ENCODE assay signal across 9 cellular contexts in the genomic region with DNA sequence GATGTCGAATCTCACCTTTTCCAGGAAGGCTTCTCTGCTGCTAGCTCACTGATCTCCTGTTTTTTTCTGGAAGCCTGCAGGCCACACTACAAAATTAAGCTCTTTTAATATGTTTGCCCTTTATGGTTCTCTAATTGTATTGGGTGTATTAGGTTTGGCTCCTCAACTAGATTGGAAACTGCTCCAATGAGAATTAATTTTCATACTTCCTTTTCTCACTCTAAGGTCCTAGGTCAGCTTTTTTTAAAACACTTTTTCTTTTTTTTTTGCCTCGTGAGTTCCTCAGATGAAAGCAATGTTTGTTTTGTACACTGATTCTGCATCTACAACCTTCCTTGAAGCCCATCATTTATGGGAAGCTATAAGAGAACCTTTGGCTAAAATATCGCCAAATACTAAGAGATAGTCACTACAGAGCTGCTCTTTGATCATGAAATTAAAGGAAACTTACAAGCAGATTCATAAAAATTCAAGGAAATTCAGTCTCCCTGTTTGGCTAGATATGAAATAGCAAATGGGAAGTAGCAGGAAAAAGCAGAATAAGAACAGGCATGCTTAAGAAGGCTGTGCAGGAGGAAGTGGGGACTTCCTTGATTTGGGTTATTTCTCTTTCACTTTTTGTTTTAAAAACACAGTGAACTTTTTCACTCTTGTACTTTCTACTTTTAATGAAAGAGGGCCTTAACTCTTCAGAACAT. TPM values are rescaled to one million over a fixed set of nuclear protein-coding genes. Genes with fewer than 3 reads are reported as not detected.
DNase-seq lines count a peak whose midpoint lies in the region; ATAC-seq and TF ChIP-seq lines count a peak whose summit lies in the region.
"Had no signal": no experiment of that assay in that cellular context is flagged by ENCODE, and none has a peak within 500 bp of the region (broad histone marks: within the 10 kb centered on the region; RNA-seq: fewer than 3 reads in every experiment).

No MANE protein-coding gene starts in this region.

- no peak for TF ChIP-seq CTCF in chondrocyte (IDR thresholded peaks at IDR 0.05)

- H3K36me3 ChIP-seq in CD4-positive, CD25-positive, alpha-beta regulatory T cell (ENCODE audit: control insufficient read depth, insufficient read depth, low read length), result no peaks in the 10 kb centered on the region

- peak overlapping the region; percentile 92 for H3K4me3 ChIP-seq in CD4-positive, CD25-positive, alpha-beta regulatory T cell (ENCODE audit: low read depth, low read length)

- peak overlapping the region; percentile 83 for H3K27ac ChIP-seq in CD4-positive, CD25-positive, alpha-beta regulatory T cell (ENCODE audit: insufficient read depth, low read length, poor library complexity, severe bottlenecking)

- H3K9me3 ChIP-seq in CD4-positive, CD25-positive, alpha-beta regulatory T cell (ENCODE audit: control insufficient read depth in 2 of 2, low read length in 2 of 2), result no peaks in the 10 kb centered on the region

- peak overlapping the region; percentile 96 to 97 (median 96) for H3K27ac Mint-ChIP-seq in CD4-positive, CD25-positive, alpha-beta regulatory T cell
- peak overlapping the region; percentile 94 to 95 for H3K27ac Mint-ChIP-seq in activated naive CD4-positive, alpha-beta T cell treated with anti-CD3 and anti-CD28 coated beads, Interleukin-2, amount 50 U/mL, for 72 hours
- no peak overlapping the region for H3K27ac Mint-ChIP-seq in chondrocyte (ENCODE audit: unreplicated experiment)
- H3K27ac Mint-ChIP-seq: brain had no signal

- H3K9me3 Mint-ChIP-seq in CD4-positive, CD25-positive, alpha-beta regulatory T cell, result peaks cover 0 to 1% (median 0%) of the 10 kb centered on the region in 7 donors
- peaks cover 10 to 13% of the 10 kb centered on the region in 2 donors for H3K9me3 Mint-ChIP-seq in activated naive CD4-positive, alpha-beta T cell treated with anti-CD3 and anti-CD28 coated beads, Interleukin-2, amount 50 U/mL, for 72 hours
- peaks cover 11% of the 10 kb centered on the region for H3K9me3 Mint-ChIP-seq in chondrocyte (ENCODE audit: low read depth)

- H3K4me1 ChIP-seq in CD4-positive, CD25-positive, alpha-beta regulatory T cell (ENCODE audit: control insufficient read depth, insufficient read depth, low read length, poor library complexity, severe bottlenecking), result peaks cover 22% of the 10 kb centered on the region

- peak; percentile 66 to 72 for ATAC-seq in CD4-positive, CD25-positive, alpha-beta regulatory T cell (ENCODE audit: low read depth in 2 of 2)
- ATAC-seq in GM19397 (IDR thresholded peaks at IDR 0.05; ENCODE audit: unreplicated experiment) (peak; percentile 79), HG03442 (IDR thresholded peaks at IDR 0.05; ENCODE audit: unreplicated experiment) (peak; percentile 77)
- peak in 1 of 2 donors; percentile 68 for ATAC-seq in activated naive CD4-positive, alpha-beta T cell treated with anti-CD3 and anti-CD28 coated beads, Interleukin-2, amount 50 U/mL, for 72 hours

- no peaks in the 10 kb centered on the region for H3K27me3 Mint-ChIP-seq in CD4-positive, CD25-positive, alpha-beta regulatory T cell
- H3K27me3 Mint-ChIP-seq in chondrocyte (ENCODE audit: low read depth), result peaks cover 6% of the 10 kb centered on the region

- peak in 2 of 3 donors; percentile 43 to 63 for DNase-seq in CD4-positive, CD25-positive, alpha-beta regulatory T cell
- no peak for DNase-seq in activated naive CD4-positive, alpha-beta T cell treated with anti-CD3 and anti-CD28 coated beads, Interleukin-2, amount 50 U/mL, for 72 hours (ENCODE audit: low spot score in 2 of 2)
- DNase-seq in pons (ENCODE audit: low spot score) (peak; percentile 59), kidney glomerular epithelial cell (lab: John Stamatoyannopoulos, UW) (no peak), H4 (ENCODE audit: low spot score) (no peak), chondrocyte (ENCODE audit: low spot score) (no peak)

- peak overlapping the region; percentile 66 to 94 (median 88) for H3K4me3 Mint-ChIP-seq in CD4-positive, CD25-positive, alpha-beta regulatory T cell
- no peak overlapping the region for H3K4me3 Mint-ChIP-seq in chondrocyte (ENCODE audit: unreplicated experiment)
- H3K4me3 Mint-ChIP-seq: brain had no signal

- H3K27me3 ChIP-seq in CD4-positive, CD25-positive, alpha-beta regulatory T cell (ENCODE audit: control insufficient read depth, insufficient read depth, low read length), result no peaks in the 10 kb centered on the region

- peaks cover 18 to 67% (median 33%) of the 10 kb centered on the region in 4 donors for H3K4me1 Mint-ChIP-seq in CD4-positive, CD25-positive, alpha-beta regulatory T cell
- no peaks in the 10 kb centered on the region for H3K4me1 Mint-ChIP-seq in chondrocyte (ENCODE audit: low read depth)
- H3K4me1 Mint-ChIP-seq: brain had no signal

- no peaks in the 10 kb centered on the region for H3K36me3 Mint-ChIP-seq in CD4-positive, CD25-positive, alpha-beta regulatory T cell
- H3K36me3 Mint-ChIP-seq in activated naive CD4-positive, alpha-beta T cell treated with anti-CD3 and anti-CD28 coated beads, Interleukin-2, amount 50 U/mL, for 72 hours, result peaks cover 24 to 36% of the 10 kb centered on the region in 2 donors
- H3K36me3 Mint-ChIP-seq in chondrocyte (ENCODE audit: low read depth), result peaks cover 7% of the 10 kb centered on the region
- H3K36me3 Mint-ChIP-seq: brain had no signal

RNA-seq across cellular contexts. Expression of a gene that starts 55.2 kb away (rescaled TPM):
- total RNA-seq in CD4-positive, CD25-positive, alpha-beta regulatory T cell, result 639 TPM
- polyA plus RNA-seq in CD4-positive, CD25-positive, alpha-beta regulatory T cell, result 100 to 1,000 TPM; 197 to 254 (median 226) TPM
- 100 to 1,000 TPM; 161 to 168 TPM for total RNA-seq in activated naive CD4-positive, alpha-beta T cell treated with anti-CD3 and anti-CD28 coated beads, Interleukin-2, amount 50 U/mL, for 72 hours
- 0.04 and 0.17 TPM in 2 replicates for total RNA-seq in H4 (2014; rRNA removed; shearing (Covaris generic))
- not detected in 3 replicates for total RNA-seq in chondrocyte

Comparison
In these comparisons a context has a peak if more than half of its experiments do, and no peak if none do; other contexts are left out.
1. DNase-seq: peak in CD4-positive, CD25-positive, alpha-beta regulatory T cell (2 of 3) and pons (single experiment); none in activated naive CD4-positive, alpha-beta T cell treated with anti-CD3 and anti-CD28 coated beads, Interleukin-2, amount 50 U/mL, for 72 hours (0 of 2), kidney glomerular epithelial cell (single experiment), H4 (single experiment) and chondrocyte (single experiment).
2. RNA of a gene that starts 55.2 kb away (total RNA-seq): 639 TPM in CD4-positive, CD25-positive, alpha-beta regulatory T cell (single experiment) and 161 to 168 TPM in activated naive CD4-positive, alpha-beta T cell treated with anti-CD3 and anti-CD28 coated beads, Interleukin-2, amount 50 U/mL, for 72 hours; 0.04 to 0.17 TPM in H4 and not detected in chondrocyte; every median in the first group is over 100 times any median in the second.